20 cellular contexts compared by ENCODE assay signal in genomic region chr2:150983498-150983897, GRCh38.
DNase-seq lines count a peak whose midpoint lies in the region; ATAC-seq, FAIRE-seq and TF ChIP-seq lines count a peak whose summit lies in the region.
"Had no signal": no experiment of that assay in that cellular context is flagged by ENCODE, and none has a peak within 500 bp of the region (broad histone marks: within the 10 kb centered on the region; RNA-seq: fewer than 3 reads in every experiment).

No MANE protein-coding gene starts in this region.

- DNase-seq in MCF 10A (ENCODE audit: unreplicated experiment) (no peak), breast epithelium (ENCODE audit: low spot score in 2 of 2) (no peak), K562 (ENCODE audit: extremely low read depth in 1 of 4, low spot score in 3 of 4) (no peak), left kidney (ENCODE audit: low read depth, low spot score) (peak; percentile 13), neuronal stem cell (ENCODE audit: low spot score) (no peak), body of pancreas (no peak), GM23248 (no peak)
- DNase-seq: C1 segment of cervical spinal cord, DMS153, NCI-H1092, NCI-H146, NCI-H2081 treated with DMSO at 0.1 percent for 48 hours, NCI-H226, NCI-H526 treated with DMSO at 0.1 percent for 48 hours, RPMI8226, SIG-M5 had no signal

- H3K18ac ChIP-seq in neuronal stem cell (ENCODE audit: low read length), result peak overlapping the region; percentile 22

- FAIRE-seq in K562 (lab: Jason Lieb, UNC), result no peak
- FAIRE-seq: A549, GM19239 had no signal

- POLR2A ChIA-PET in MCF 10A (lab: Yijun Ruan, JAX), result interaction anchor here (1.4 kb wide), 1 partner anchor 9 kb away, joined by 3 read pairs; no protein-coding TSS in a partner anchor
- POLR2A ChIA-PET in K562 (lab: Yijun Ruan, JAX), result no interaction called here

- TF ChIP-seq POLR2A in breast epithelium (IDR thresholded peaks at IDR 0.05) (no peak), K562 (conservative IDR thresholded peaks at IDR 0.05) (no peak), GM18505 (IDR thresholded peaks at IDR 0.05; ENCODE audit: borderline replicate concordance, extremely low read depth, insufficient read depth, insufficient read length) (no peak), body of pancreas (IDR thresholded peaks at IDR 0.05) (no peak)

- intact Hi-C loops in MCF 10A (cut with micrococcal nuclease) (no loop called here), breast epithelium (cut with DNase I; ENCODE audit: low total_unique reads) (no loop called here), K562 (cut with micrococcal nuclease) (no loop called here), body of pancreas (cut with DNase I) (no loop called here)

- no peaks in the 10 kb centered on the region for H3K27me3 Mint-ChIP-seq in MCF 10A (ENCODE audit: insufficient read depth, unreplicated experiment)

- no peaks in the 10 kb centered on the region for H3K9me3 Mint-ChIP-seq in MCF 10A (ENCODE audit: unreplicated experiment)

- no peak overlapping the region for H4K91ac ChIP-seq in neuronal stem cell (ENCODE audit: low read depth, low read length, poor library complexity)

- H3K36me3 ChIP-seq in breast epithelium, result no peaks in the 10 kb centered on the region
- no peaks in the 10 kb centered on the region for H3K36me3 ChIP-seq in K562 (ENCODE audit: control insufficient read depth, insufficient read depth, low read length)
- H3K36me3 ChIP-seq in neuronal stem cell (replicated peaks in 1 of 2; ENCODE audit: control insufficient read depth in 2 of 2, insufficient read depth in 2 of 2, low read length in 2 of 2), result no peaks in the 10 kb centered on the region
- no peaks in the 10 kb centered on the region for H3K36me3 ChIP-seq in body of pancreas (replicated peaks in 1 of 2; ENCODE audit: insufficient read depth in 1 of 2, low read depth in 2 of 2)
- H3K36me3 ChIP-seq in GM23248 (ENCODE audit: low read depth), result no peaks in the 10 kb centered on the region
- H3K36me3 ChIP-seq: HAP-1 had no signal

- no peak overlapping the region for H2AK5ac ChIP-seq in neuronal stem cell (ENCODE audit: low read depth, low read length)

- CTCF ChIA-PET in MCF 10A (lab: Yijun Ruan, JAX), result interaction anchor here (0.6 kb wide), 2 partner anchors 67 to 707 kb away, joined by 3 read pairs; no protein-coding TSS in a partner anchor
- CTCF ChIA-PET in K562 (lab: Yijun Ruan, JAX; ENCODE audit: low intra/inter-chr PET ratio), result no interaction called here

- H2BK15ac ChIP-seq in neuronal stem cell (ENCODE audit: low read length), result no peak overlapping the region

- no peak overlapping the region for H3K4me3 Mint-ChIP-seq in MCF 10A (ENCODE audit: unreplicated experiment)

- in situ Hi-C loops in K562 (cut with MboI) (no loop called here), GM23248 (cut with MboI) (no loop called here)

- no peak overlapping the region for H2BK5ac ChIP-seq in neuronal stem cell (ENCODE audit: low read length)

- H3K27ac Mint-ChIP-seq in MCF 10A (ENCODE audit: low read depth, unreplicated experiment), result peak overlapping the region; percentile 27

- no peak overlapping the region for H4K8ac ChIP-seq in neuronal stem cell (ENCODE audit: low read depth, low read length)

- H3K4me2 ChIP-seq in K562 (ENCODE audit: insufficient read depth, low read length), result no peak overlapping the region
- H3K4me2 ChIP-seq in neuronal stem cell (ENCODE audit: insufficient read depth, low read length, poor library complexity, severe bottlenecking), result no peak overlapping the region
- no peak overlapping the region for H3K4me2 ChIP-seq in GM23248 (ENCODE audit: unreplicated experiment)
- H3K4me2 ChIP-seq: A549 had no signal

- no TSS peak for BruUV-seq in MCF 10A (replicated peaks; lab: Mats Ljungman, UMichigan)
- BruUV-seq in K562 (replicated peaks; lab: Mats Ljungman, UMichigan), result no TSS peak

- TF ChIP-seq RAD21 in K562 (CRISPR knock-in tag; conservative IDR thresholded peaks at IDR 0.05 in 1 of 2, IDR thresholded peaks at IDR 0.05 in 1 of 2), result no peak

- H3K27me3 ChIP-seq in breast epithelium (no peaks in the 10 kb centered on the region), K562 (ENCODE audit: control insufficient read depth in 2 of 2, insufficient read depth in 2 of 2, low read length in 2 of 2) (no peaks in the 10 kb centered on the region), neuronal stem cell (ENCODE audit: control insufficient read depth in 3 of 3, insufficient read depth in 3 of 3, low read depth in 1 of 3, low read length in 3 of 3) (no peaks in the 10 kb centered on the region), body of pancreas (no peaks in the 10 kb centered on the region), GM23248 (replicated peaks; ENCODE audit: insufficient read depth) (no peaks in the 10 kb centered on the region)

- no peaks in the 10 kb centered on the region for H3K9me2 ChIP-seq in GM23248 (ENCODE audit: insufficient read depth)

- 0% methylated on average over 1 of the region's 1 CpG for WGBS in K562 (ENCODE audit: insufficient coverage, low coverage, missing lambda C conversion rate)
- WGBS in neuronal stem cell (ENCODE audit: extremely low coverage in 2 of 2, insufficient read length in 2 of 2, insufficient replicate concordance in 1 of 2), 2 donors, result no CpG with 5 or more reads among the region's 1 CpG
- 61 to 70% methylated on average over 1 of the region's 1 CpG for WGBS in body of pancreas, 2 donors
- WGBS in GM23248 (ENCODE audit: low coverage in 1 of 2, low lambda C conversion rate in 2 of 2, missing lambda C conversion rate in 2 of 2), 2 experiments, result 95 to 100% methylated on average over 1 of the region's 1 CpG

- no peaks in the 10 kb centered on the region for H4K20me1 ChIP-seq in K562 (replicated peaks; ENCODE audit: control insufficient read depth, insufficient read depth, low read length)
- H4K20me1 ChIP-seq in GM23248 (ENCODE audit: insufficient read depth), result no peaks in the 10 kb centered on the region

- no peaks in the 10 kb centered on the region for H3K79me1 ChIP-seq in neuronal stem cell (ENCODE audit: low read depth, low read length)

- no peaks in the 10 kb centered on the region for H3K36me3 Mint-ChIP-seq in MCF 10A (ENCODE audit: insufficient read depth, unreplicated experiment)

- H2BK12ac ChIP-seq in neuronal stem cell (ENCODE audit: low read length), result no peak overlapping the region

- H3K4me1 ChIP-seq in breast epithelium (no peaks in the 10 kb centered on the region), K562 (replicated peaks in 1 of 2; ENCODE audit: control insufficient read depth in 2 of 2, insufficient read depth in 2 of 2, low read length in 2 of 2) (no peaks in the 10 kb centered on the region), neuronal stem cell (ENCODE audit: control insufficient read depth in 2 of 2, insufficient read depth in 1 of 2, low read depth in 1 of 2, low read length in 2 of 2) (peaks cover 2 to 11% of the 10 kb centered on the region in 2 donors), body of pancreas (no peaks in the 10 kb centered on the region), GM23248 (ENCODE audit: insufficient read depth) (no peaks in the 10 kb centered on the region)
- H3K4me1 ChIP-seq: A549, HAP-1 had no signal

- TF ChIP-seq EP300 in K562 (IDR thresholded peaks at IDR 0.05; ENCODE audit: low read length), result no peak

- H2AFZ ChIP-seq in K562 (ENCODE audit: low read depth, low read length) (no peak overlapping the region), neuronal stem cell (ENCODE audit: low read length) (no peak overlapping the region), GM23248 (no peak overlapping the region)

- ATAC-seq in K562 (no peak), GM18505 (IDR thresholded peaks at IDR 0.05; ENCODE audit: unreplicated experiment) (no peak), body of pancreas (no peak)
- ATAC-seq: A549 had no signal

- no peak overlapping the region for H2BK120ac ChIP-seq in neuronal stem cell (ENCODE audit: low read depth, low read length)

- H3K4ac ChIP-seq in neuronal stem cell (ENCODE audit: low read length), result no peak overlapping the region

- H3K9ac ChIP-seq in K562 (ENCODE audit: insufficient read depth in 1 of 2, low read depth in 2 of 2, low read length in 2 of 2) (no peak overlapping the region), neuronal stem cell (ENCODE audit: low read depth, low read length, poor library complexity) (no peak overlapping the region), GM23248 (no peak overlapping the region)

- H3K14ac ChIP-seq in neuronal stem cell (ENCODE audit: low read length), result no peak overlapping the region

- H3K9me3 ChIP-seq in breast epithelium, result peaks cover 4 to 9% of the 10 kb centered on the region in 2 donors
- H3K9me3 ChIP-seq in K562 (replicated peaks; ENCODE audit: control insufficient read depth, insufficient read depth, low read depth, low read length), result peaks cover 2% of the 10 kb centered on the region; the same call in 1 of the 2 replicates
- H3K9me3 ChIP-seq in neuronal stem cell (replicated peaks in 1 of 2; ENCODE audit: control insufficient read depth in 2 of 2, insufficient read depth in 1 of 2, low read depth in 1 of 2, low read length in 2 of 2), result no peaks in the 10 kb centered on the region
- peaks cover 0 to 7% (median 0%) of the 10 kb centered on the region in 3 donors for H3K9me3 ChIP-seq in body of pancreas
- no peaks in the 10 kb centered on the region for H3K9me3 ChIP-seq in GM23248 (ENCODE audit: low read depth)
- H3K9me3 ChIP-seq: A549, HAP-1 had no signal

- peaks cover 8% of the 10 kb centered on the region for H3K4me1 Mint-ChIP-seq in MCF 10A (ENCODE audit: insufficient read depth, unreplicated experiment)

- H3K4me3 ChIP-seq in breast epithelium (no peak overlapping the region), K562 (no peak overlapping the region), neuronal stem cell (ENCODE audit: low read length in 2 of 2) (no peak overlapping the region), body of pancreas (no peak overlapping the region), GM23248 (no peak overlapping the region)
- H3K4me3 ChIP-seq: A549, HAP-1 had no signal

- no peak overlapping the region for H3K27ac ChIP-seq in breast epithelium
- no peak overlapping the region for H3K27ac ChIP-seq in K562 (ENCODE audit: extremely low read depth, low read depth, low read length)
- no peak overlapping the region for H3K27ac ChIP-seq in neuronal stem cell (replicated peaks; ENCODE audit: low read length)
- H3K27ac ChIP-seq in body of pancreas, result no peak overlapping the region
- no peak overlapping the region for H3K27ac ChIP-seq in GM23248
- H3K27ac ChIP-seq: A549 had no signal

- no peaks in the 10 kb centered on the region for H3K79me2 ChIP-seq in K562 (ENCODE audit: control insufficient read depth, insufficient read depth, low read length)
- no peaks in the 10 kb centered on the region for H3K79me2 ChIP-seq in GM23248 (ENCODE audit: insufficient read depth)

- H3K23ac ChIP-seq in neuronal stem cell (ENCODE audit: low read depth, low read length, poor library complexity), result no peak overlapping the region

- TF ChIP-seq CTCF in MCF 10A (IDR thresholded peaks at IDR 0.05; ENCODE audit: unreplicated experiment) (no peak), breast epithelium (IDR thresholded peaks at IDR 0.05) (no peak), K562 (IDR thresholded peaks at IDR 0.05 in 2 of 3, conservative IDR thresholded peaks at IDR 0.05 in 1 of 3; ENCODE audit: insufficient read depth in 2 of 3, low read depth in 1 of 3, low read length in 3 of 3) (no peak), body of pancreas (IDR thresholded peaks at IDR 0.05) (no peak)

- H3K9me1 ChIP-seq in K562 (ENCODE audit: control insufficient read depth, insufficient read depth, low read length), result no peaks in the 10 kb centered on the region

- no peaks in the 10 kb centered on the region for H3F3A ChIP-seq in GM23248 (ENCODE audit: insufficient read depth)

TF ChIP-seq in K562, 482 proteins besides CTCF, POLR2A, EP300 and RAD21 (continues in another document):
- peak; percentile 56 for TF ChIP-seq RFX1 (IDR thresholded peaks at IDR 0.05)
